2 cellular contexts compared by ENCODE assay signal in genomic region chr21:32356874-32357395, GRCh38.
TF ChIP-seq lines count a peak whose summit lies in the region.

No MANE protein-coding gene starts in this region.

TF ChIP-seq in liver, 16 proteins besides CTCF, POLR2A, EP300 and RAD21:
- peak; percentile 15 for TF ChIP-seq NR2F2 (IDR thresholded peaks at IDR 0.05)
- TF ChIP-seq FOXA2 (IDR thresholded peaks at IDR 0.05) = no peak

TF ChIP-seq in HepG2, 621 proteins besides CTCF, POLR2A, EP300 and RAD21:
- TF ChIP-seq MEIS1 (CRISPR knock-in tag; IDR thresholded peaks at IDR 0.05; ENCODE audit: borderline replicate concordance) (no peak), YEATS2 (CRISPR knock-in tag; IDR thresholded peaks at IDR 0.05; ENCODE audit: borderline replicate concordance) (no peak), GLMP (CRISPR knock-in tag; IDR thresholded peaks at IDR 0.05; ENCODE audit: borderline replicate concordance) (no peak), ZBTB7B (CRISPR knock-in tag; IDR thresholded peaks at IDR 0.05) (no peak), NPAS2 (CRISPR knock-in tag; IDR thresholded peaks at IDR 0.05; ENCODE audit: borderline replicate concordance) (no peak), TBX2 (CRISPR knock-in tag; IDR thresholded peaks at IDR 0.05; ENCODE audit: borderline replicate concordance) (no peak)
